In genomic region chr6:68226460-68226859, GRCh38 we compare ENCODE assay signal across 9 cellular contexts.
A peak's percentile ranks its signal among the peaks of the same experiment; 100 is the strongest.
DNase-seq lines count a peak whose midpoint lies in the region; ATAC-seq and TF ChIP-seq lines count a peak whose summit lies in the region.
"Had no signal": no experiment of that assay in that cellular context is flagged by ENCODE, and none has a peak within 500 bp of the region (broad histone marks: within the 10 kb centered on the region; RNA-seq: fewer than 3 reads in every experiment).

No MANE protein-coding gene starts in this region.

- TF ChIP-seq CTCF in left ventricle myocardium inferior (IDR thresholded peaks at IDR 0.05; ENCODE audit: borderline replicate concordance) (peak; percentile 23), OCI-LY3 (IDR thresholded peaks at IDR 0.05; ENCODE audit: low read depth, low read length) (peak; percentile 86), fibroblast of lung (conservative IDR thresholded peaks at IDR 0.05 in 1 of 2, IDR thresholded peaks at IDR 0.05 in 1 of 2; ENCODE audit: low read depth in 1 of 2, low read length in 2 of 2) (peak; percentile 11 to 29), sigmoid colon (IDR thresholded peaks at IDR 0.05) (no peak)

- no peaks in the 10 kb centered on the region for H3K36me3 ChIP-seq in left ventricle myocardium inferior
- no peaks in the 10 kb centered on the region for H3K36me3 ChIP-seq in OCI-LY3 (replicated peaks; ENCODE audit: low read depth, low read length)
- no peaks in the 10 kb centered on the region for H3K36me3 ChIP-seq in fibroblast of lung (ENCODE audit: control insufficient read depth, insufficient read depth, low read length)
- H3K36me3 ChIP-seq in sigmoid colon, result no peaks in the 10 kb centered on the region

- H3K9ac ChIP-seq in OCI-LY3 (ENCODE audit: low read length), result no peak overlapping the region
- no peak overlapping the region for H3K9ac ChIP-seq in fibroblast of lung (ENCODE audit: insufficient read depth, low read length)

- DNase-seq in left ventricle myocardium inferior (no peak), left cardiac atrium (no peak), fibroblast of lung (ENCODE audit: low read depth in 2 of 2) (peak in 1 of 2 donors; percentile 17), sigmoid colon (no peak), NCI-H2196 treated with DMSO at 0.1 percent for 48 hours (lab: John Stamatoyannopoulos, UW; ENCODE audit: unreplicated experiment) (no peak), NCI-H1105 (lab: John Stamatoyannopoulos, UW) (no peak)
- DNase-seq in stimulated activated naive CD8-positive, alpha-beta T cell treated with anti-CD3 and anti-CD28 coated beads, Interleukin-15, amount 100 ng/mL, for 72 hours, result no peak

- H3K4me2 ChIP-seq in OCI-LY3 (ENCODE audit: low read length) (0 out of 2 replicates have a peak overlapping the region, but pooled peaks have one; percentile 8), fibroblast of lung (ENCODE audit: extremely low read depth, insufficient read depth, low read length) (no peak overlapping the region)

- WGBS in sigmoid colon, 2 donors, result 61 to 63% methylated on average over 3 of the region's 3 CpGs

- H3K4me1 Mint-ChIP-seq in stimulated activated naive CD8-positive, alpha-beta T cell treated with anti-CD3 and anti-CD28 coated beads, Interleukin-15, amount 100 ng/mL, for 72 hours, result no peaks in the 10 kb centered on the region

- H3K9me3 ChIP-seq in left ventricle myocardium inferior (replicated peaks), result peaks cover 3% of the 10 kb centered on the region
- no peaks in the 10 kb centered on the region for H3K9me3 ChIP-seq in OCI-LY3 (ENCODE audit: insufficient read depth, low read length)
- no peaks in the 10 kb centered on the region for H3K9me3 ChIP-seq in fibroblast of lung (ENCODE audit: control insufficient read depth, insufficient read depth, low read depth, low read length)
- no peaks in the 10 kb centered on the region for H3K9me3 ChIP-seq in sigmoid colon

- H3K4me1 ChIP-seq in left ventricle myocardium inferior (no peaks in the 10 kb centered on the region), OCI-LY3 (ENCODE audit: low read length) (no peaks in the 10 kb centered on the region), fibroblast of lung (ENCODE audit: control insufficient read depth, extremely low read depth, insufficient read depth, low read length) (no peaks in the 10 kb centered on the region), sigmoid colon (no peaks in the 10 kb centered on the region)

- no peak for ATAC-seq in left cardiac atrium
- no peak for ATAC-seq in stimulated activated naive CD8-positive, alpha-beta T cell treated with anti-CD3 and anti-CD28 coated beads, Interleukin-15, amount 100 ng/mL, for 72 hours

- peaks cover 8 to 12% of the 10 kb centered on the region in 2 donors for H3K9me3 Mint-ChIP-seq in stimulated activated naive CD8-positive, alpha-beta T cell treated with anti-CD3 and anti-CD28 coated beads, Interleukin-15, amount 100 ng/mL, for 72 hours

- H3K4me3 Mint-ChIP-seq in stimulated activated naive CD8-positive, alpha-beta T cell treated with anti-CD3 and anti-CD28 coated beads, Interleukin-15, amount 100 ng/mL, for 72 hours, result no peak overlapping the region

- H3K27ac Mint-ChIP-seq in stimulated activated naive CD8-positive, alpha-beta T cell treated with anti-CD3 and anti-CD28 coated beads, Interleukin-15, amount 100 ng/mL, for 72 hours, result no peak overlapping the region

- H2AFZ ChIP-seq in OCI-LY3 (ENCODE audit: low read depth, low read length) (no peak overlapping the region), fibroblast of lung (ENCODE audit: low read length) (no peak overlapping the region)

- TF ChIP-seq POLR2A in sigmoid colon (IDR thresholded peaks at IDR 0.05), result no peak

- H3K27me3 ChIP-seq in left ventricle myocardium inferior (ENCODE audit: low read depth) (no peaks in the 10 kb centered on the region), OCI-LY3 (ENCODE audit: low read depth, low read length) (no peaks in the 10 kb centered on the region), fibroblast of lung (ENCODE audit: control insufficient read depth, insufficient read depth, low read length) (no peaks in the 10 kb centered on the region), sigmoid colon (no peaks in the 10 kb centered on the region)

- H4K20me1 ChIP-seq in OCI-LY3 (ENCODE audit: insufficient read depth, low read length) (no peaks in the 10 kb centered on the region), fibroblast of lung (ENCODE audit: control insufficient read depth, extremely low read depth, insufficient read depth, low read length) (no peaks in the 10 kb centered on the region)

- intact Hi-C loops in left ventricle myocardium inferior (cut with micrococcal nuclease) (no loop called here), left cardiac atrium (cut with DNase I) (no loop called here), sigmoid colon (cut with DNase I) (no loop called here)

- no peaks in the 10 kb centered on the region for H3K27me3 Mint-ChIP-seq in stimulated activated naive CD8-positive, alpha-beta T cell treated with anti-CD3 and anti-CD28 coated beads, Interleukin-15, amount 100 ng/mL, for 72 hours

- H3K79me2 ChIP-seq in OCI-LY3 (ENCODE audit: low read length) (no peaks in the 10 kb centered on the region), fibroblast of lung (ENCODE audit: control insufficient read depth, insufficient read depth, low read length) (no peaks in the 10 kb centered on the region)

- no peak overlapping the region for H3K27ac ChIP-seq in left ventricle myocardium inferior (replicated peaks)
- H3K27ac ChIP-seq in OCI-LY3 (ENCODE audit: low read length), result no peak overlapping the region
- H3K27ac ChIP-seq in fibroblast of lung (ENCODE audit: insufficient read depth, low read length), result no peak overlapping the region
- no peak overlapping the region for H3K27ac ChIP-seq in sigmoid colon

- no peak overlapping the region for H3K4me3 ChIP-seq in left ventricle myocardium inferior
- H3K4me3 ChIP-seq in OCI-LY3 (ENCODE audit: low read length), result no peak overlapping the region
- H3K4me3 ChIP-seq in fibroblast of lung (replicated peaks in 1 of 4; ENCODE audit: control extremely low read depth in 1 of 4, insufficient read depth in 1 of 4, low read depth in 3 of 4, low read length in 4 of 4), result no peak overlapping the region
- no peak overlapping the region for H3K4me3 ChIP-seq in sigmoid colon
- H3K4me3 ChIP-seq: lung had no signal

- TF ChIP-seq EP300 in sigmoid colon (IDR thresholded peaks at IDR 0.05), result no peak

Comparison
In these comparisons a context has a peak if more than half of its experiments do, and no peak if none do; other contexts are left out.
1. CTCF ChIP-seq: peak in left ventricle myocardium inferior (single experiment), OCI-LY3 (single experiment) and fibroblast of lung (2 of 2); none in sigmoid colon (0 of 4).